ENCODE assay signal across 8 cellular contexts in the genomic region with DNA sequence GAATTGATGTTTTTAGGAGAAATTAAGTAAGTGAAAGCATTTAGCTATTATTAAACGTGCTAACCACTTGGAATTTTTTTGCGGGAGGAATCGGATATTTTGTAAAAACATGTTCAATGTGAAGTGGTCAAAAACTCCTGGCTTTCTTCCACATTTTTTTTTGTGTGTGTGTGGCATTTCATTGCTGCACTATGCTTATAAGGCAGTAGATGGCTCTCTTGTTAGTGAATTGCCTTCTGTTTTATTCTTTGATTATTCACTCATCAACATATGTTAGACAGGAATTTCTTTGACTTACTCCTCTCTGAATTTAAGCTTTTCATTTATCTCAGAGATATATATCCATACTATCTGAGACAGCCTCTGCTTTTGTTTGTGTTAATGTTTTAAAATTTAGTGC.
DNase-seq lines count a peak whose midpoint lies in the region; ATAC-seq and TF ChIP-seq lines count a peak whose summit lies in the region.

No MANE protein-coding gene starts in this region.

- peaks cover 9% of the 10 kb centered on the region for H3K4me1 Mint-ChIP-seq in neural crest cell
- no peaks in the 10 kb centered on the region for H3K4me1 Mint-ChIP-seq in activated naive CD8-positive, alpha-beta T cell treated with anti-CD3 and anti-CD28 coated beads, Interleukin-2, amount 50 U/mL, for 24 hours

- H3K27ac Mint-ChIP-seq in neural crest cell (ENCODE audit: unreplicated experiment), result no peak overlapping the region
- no peak overlapping the region for H3K27ac Mint-ChIP-seq in activated naive CD8-positive, alpha-beta T cell treated with anti-CD3 and anti-CD28 coated beads, Interleukin-2, amount 50 U/mL, for 24 hours

- H3K9me3 Mint-ChIP-seq in neural crest cell, result no peaks in the 10 kb centered on the region
- H3K9me3 Mint-ChIP-seq in activated naive CD8-positive, alpha-beta T cell treated with anti-CD3 and anti-CD28 coated beads, Interleukin-2, amount 50 U/mL, for 24 hours, result no peaks in the 10 kb centered on the region

- H3K4me3 Mint-ChIP-seq in neural crest cell, result no peak overlapping the region
- H3K4me3 Mint-ChIP-seq in activated naive CD8-positive, alpha-beta T cell treated with anti-CD3 and anti-CD28 coated beads, Interleukin-2, amount 50 U/mL, for 24 hours, result no peak overlapping the region

- peak; percentile 58 for TF ChIP-seq CTCF in neural crest cell (conservative IDR thresholded peaks at IDR 0.05)

- no peaks in the 10 kb centered on the region for H3K27me3 Mint-ChIP-seq in neural crest cell (ENCODE audit: low read depth)
- no peaks in the 10 kb centered on the region for H3K27me3 Mint-ChIP-seq in activated naive CD8-positive, alpha-beta T cell treated with anti-CD3 and anti-CD28 coated beads, Interleukin-2, amount 50 U/mL, for 24 hours

- peak; percentile 69 for DNase-seq in EH (ENCODE audit: low read depth)
- DNase-seq in NCI-H1694 treated with DMSO at 0.1 percent for 48 hours (lab: John Stamatoyannopoulos, UW), result peak; percentile 44
- DNase-seq in dermis blood vessel endothelial cell, result peak; percentile 63
- no peak for DNase-seq in neural crest cell (ENCODE audit: low read depth, low spot score)
- DNase-seq in stimulated activated CD4-positive, alpha-beta T cell treated with anti-CD3 and anti-CD28 coated beads, Interleukin-4, amount 100 ng/mL, for 1 hour, result no peak
- DNase-seq in activated naive CD8-positive, alpha-beta T cell treated with anti-CD3 and anti-CD28 coated beads, Interleukin-2, amount 50 U/mL, for 24 hours, result no peak

- H3K36me3 Mint-ChIP-seq in neural crest cell (ENCODE audit: low read depth), result peaks cover 17% of the 10 kb centered on the region
- H3K36me3 Mint-ChIP-seq in activated naive CD8-positive, alpha-beta T cell treated with anti-CD3 and anti-CD28 coated beads, Interleukin-2, amount 50 U/mL, for 24 hours (ENCODE audit: low read depth), result peaks cover 26% of the 10 kb centered on the region

- no peak for ATAC-seq in GM18867 (IDR thresholded peaks at IDR 0.05; ENCODE audit: unreplicated experiment)
- no peak for ATAC-seq in activated naive CD8-positive, alpha-beta T cell treated with anti-CD3 and anti-CD28 coated beads, Interleukin-2, amount 50 U/mL, for 24 hours
- ATAC-seq in HG03108 (IDR thresholded peaks at IDR 0.05; ENCODE audit: unreplicated experiment), result no peak

Comparison
In these comparisons a context has a peak if more than half of its experiments do, and no peak if none do; other contexts are left out.
1. DNase-seq: peak in EH (single experiment), NCI-H1694 treated with DMSO at 0.1 percent for 48 hours (single experiment) and dermis blood vessel endothelial cell (single experiment); none in neural crest cell (single experiment), stimulated activated CD4-positive, alpha-beta T cell treated with anti-CD3 and anti-CD28 coated beads, Interleukin-4, amount 100 ng/mL, for 1 hour (single experiment) and activated naive CD8-positive, alpha-beta T cell treated with anti-CD3 and anti-CD28 coated beads, Interleukin-2, amount 50 U/mL, for 24 hours (single experiment).